In the genomic region with DNA sequence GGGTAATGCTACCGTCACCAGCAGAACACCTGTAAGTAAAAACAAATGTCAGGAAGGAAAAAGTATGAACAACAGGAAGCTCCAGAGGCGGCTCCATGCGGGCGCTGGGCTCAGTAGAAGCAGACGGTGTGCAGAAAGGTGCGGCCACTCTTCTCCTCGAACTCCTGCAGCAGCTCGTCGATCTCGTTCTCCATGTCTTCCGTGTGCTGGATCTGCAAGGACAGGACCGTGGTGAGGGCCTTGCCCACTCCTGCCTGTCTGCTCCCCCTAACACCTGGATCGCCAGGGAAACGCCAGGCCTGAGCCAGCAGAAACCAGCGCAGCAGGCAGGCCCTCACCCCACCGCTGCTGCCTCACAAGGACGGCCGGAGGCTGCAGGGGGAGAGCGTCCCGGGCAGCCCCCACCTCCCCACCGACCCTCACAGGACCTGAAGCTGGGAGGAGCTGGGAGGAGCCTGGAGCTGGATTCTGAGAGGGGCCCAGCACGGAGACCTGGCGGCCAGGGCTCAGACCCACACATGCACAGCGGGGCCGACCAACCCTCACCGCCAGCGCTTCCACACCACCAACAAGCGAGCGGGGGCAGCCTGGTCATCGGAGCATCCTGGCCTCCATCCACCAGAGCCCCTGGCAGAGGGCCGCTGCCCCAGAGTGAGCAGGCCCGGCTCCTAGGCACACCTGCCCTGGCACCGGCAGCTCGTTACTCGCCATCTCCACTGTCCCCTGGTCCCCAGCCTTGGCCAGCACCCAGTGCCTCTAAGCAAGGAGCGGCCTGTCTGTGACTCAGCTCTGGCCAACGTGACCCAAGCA, we compare ENCODE assay signal across 20 cellular contexts. TPM values are rescaled to one million over a fixed set of nuclear protein-coding genes. Genes with fewer than 3 reads are reported as not detected.
DNase-seq lines count a peak whose midpoint lies in the region; ATAC-seq and TF ChIP-seq lines count a peak whose summit lies in the region.
"Had no signal": no experiment of that assay in that cellular context is flagged by ENCODE, and none has a peak within 500 bp of the region (broad histone marks: within the 10 kb centered on the region; RNA-seq: fewer than 3 reads in every experiment).

No MANE protein-coding gene starts in this region.

- no peak for TF ChIP-seq CTCF in WTC11 (IDR thresholded peaks at IDR 0.05)

- no peaks in the 10 kb centered on the region for H3K27me3 Mint-ChIP-seq in activated naive CD8-positive, alpha-beta T cell
- H3K27me3 Mint-ChIP-seq in activated naive CD8-positive, alpha-beta T cell treated with anti-CD3 and anti-CD28 coated beads for 36 hours, result no peaks in the 10 kb centered on the region
- H3K27me3 Mint-ChIP-seq in WTC11 (ENCODE audit: low read depth) (no peaks in the 10 kb centered on the region), memory B cell (peaks cover 4% of the 10 kb centered on the region)

- POLR2A ChIA-PET in WTC11 (lab: Charles Lee), result no interaction called here

- peaks cover 1% of the 10 kb centered on the region for H3K4me1 Mint-ChIP-seq in activated naive CD8-positive, alpha-beta T cell (ENCODE audit: low read depth)
- H3K4me1 Mint-ChIP-seq in activated naive CD8-positive, alpha-beta T cell treated with anti-CD3 and anti-CD28 coated beads for 36 hours, result peaks cover 1% of the 10 kb centered on the region
- peaks cover 3% of the 10 kb centered on the region; the same call in 1 of the 2 replicates for H3K4me1 Mint-ChIP-seq in WTC11
- peaks cover 5% of the 10 kb centered on the region for H3K4me1 Mint-ChIP-seq in memory B cell
- H3K4me1 Mint-ChIP-seq in stimulated activated effector memory CD8-positive, alpha-beta T cell treated with anti-CD3 and anti-CD28 coated beads, Interleukin-12 subunit alpha, Interleukin-12 subunit beta, amount 100 ng/mL, for 72 hours, result peaks cover 5% of the 10 kb centered on the region

- H3K36me3 Mint-ChIP-seq in activated naive CD8-positive, alpha-beta T cell, result no peaks in the 10 kb centered on the region
- H3K36me3 Mint-ChIP-seq in activated naive CD8-positive, alpha-beta T cell treated with anti-CD3 and anti-CD28 coated beads for 36 hours, result peaks cover 6% of the 10 kb centered on the region
- H3K36me3 Mint-ChIP-seq in WTC11 (peaks cover 10% of the 10 kb centered on the region), memory B cell (peaks cover 5% of the 10 kb centered on the region)
- peaks cover 18% of the 10 kb centered on the region for H3K36me3 Mint-ChIP-seq in stimulated activated effector memory CD8-positive, alpha-beta T cell treated with anti-CD3 and anti-CD28 coated beads, Interleukin-12 subunit alpha, Interleukin-12 subunit beta, amount 100 ng/mL, for 72 hours

- ATAC-seq in WTC11 (no peak), memory B cell (ENCODE audit: low read depth) (no peak), GM18870 (IDR thresholded peaks at IDR 0.05; ENCODE audit: unreplicated experiment) (no peak)
- no peak for ATAC-seq in stimulated activated effector memory CD8-positive, alpha-beta T cell treated with anti-CD3 and anti-CD28 coated beads, Interleukin-12 subunit alpha, Interleukin-12 subunit beta, amount 100 ng/mL, for 72 hours
- ATAC-seq: activated CD4-positive, CD25-positive, alpha-beta regulatory T cell treated with anti-CD3 and anti-CD28 coated beads, Interleukin-2, amount 50 U/mL, for 24 hours had no signal

- DNase-seq in activated naive CD8-positive, alpha-beta T cell treated with anti-CD3 and anti-CD28 coated beads for 36 hours, result no peak
- DNase-seq in WTC11 (ENCODE audit: low spot score) (no peak), memory B cell (ENCODE audit: low spot score in 2 of 2) (no peak), DMS53 (lab: John Stamatoyannopoulos, UW) (no peak), ureter (ENCODE audit: low spot score) (no peak)
- DNase-seq in stimulated activated effector memory CD8-positive, alpha-beta T cell treated with anti-CD3 and anti-CD28 coated beads, Interleukin-12 subunit alpha, Interleukin-12 subunit beta, amount 100 ng/mL, for 72 hours (ENCODE audit: low spot score in 2 of 2), result no peak
- DNase-seq: activated gamma-delta T cell treated with Interleukin-2 at 50 U/mL for 16 hours; COR-L47; HCEC 1CT; KG1; NCI-H1930; NCI-H446 treated with DMSO at 0.1 percent for 48 hours; SIG-M5; stimulated activated CD4-positive, alpha-beta T cell treated with anti-CD3 and anti-CD28 coated beads, Interleukin-15, amount 100 ng/mL, for 24 hours; stimulated activated naive CD4-positive, alpha-beta T cell; tibial artery had no signal

- H3K4me3 Mint-ChIP-seq in activated naive CD8-positive, alpha-beta T cell, result peak overlapping the region; percentile 67
- H3K4me3 Mint-ChIP-seq in activated naive CD8-positive, alpha-beta T cell treated with anti-CD3 and anti-CD28 coated beads for 36 hours, result no peak overlapping the region
- H3K4me3 Mint-ChIP-seq in WTC11 (peak overlapping the region; percentile 44), memory B cell (peak overlapping the region; percentile 59)
- no peak overlapping the region for H3K4me3 Mint-ChIP-seq in stimulated activated effector memory CD8-positive, alpha-beta T cell treated with anti-CD3 and anti-CD28 coated beads, Interleukin-12 subunit alpha, Interleukin-12 subunit beta, amount 100 ng/mL, for 72 hours
- H3K4me3 Mint-ChIP-seq: dendritic cell treated with granulocyte-macrophage colony-stimulating factor and Interleukin-4, amounts not matched to agents 40 ng/mL and 50 ng/mL, for 4 days had no signal

- H3K27ac Mint-ChIP-seq in activated naive CD8-positive, alpha-beta T cell, result peak overlapping the region; percentile 16
- H3K27ac Mint-ChIP-seq in activated naive CD8-positive, alpha-beta T cell treated with anti-CD3 and anti-CD28 coated beads for 36 hours, result no peak overlapping the region
- peak overlapping the region; percentile 80 for H3K27ac Mint-ChIP-seq in WTC11
- no peak overlapping the region for H3K27ac Mint-ChIP-seq in memory B cell
- H3K27ac Mint-ChIP-seq in stimulated activated effector memory CD8-positive, alpha-beta T cell treated with anti-CD3 and anti-CD28 coated beads, Interleukin-12 subunit alpha, Interleukin-12 subunit beta, amount 100 ng/mL, for 72 hours, result no peak overlapping the region
- H3K27ac Mint-ChIP-seq: dendritic cell treated with granulocyte-macrophage colony-stimulating factor and Interleukin-4, amounts not matched to agents 40 ng/mL and 50 ng/mL, for 4 days had no signal

- CTCF ChIA-PET in WTC11 (lab: Charles Lee), result no interaction called here

- H3K9me3 Mint-ChIP-seq in activated naive CD8-positive, alpha-beta T cell (ENCODE audit: low read depth), result no peaks in the 10 kb centered on the region
- no peaks in the 10 kb centered on the region for H3K9me3 Mint-ChIP-seq in activated naive CD8-positive, alpha-beta T cell treated with anti-CD3 and anti-CD28 coated beads for 36 hours
- H3K9me3 Mint-ChIP-seq in WTC11 (no peaks in the 10 kb centered on the region), memory B cell (no peaks in the 10 kb centered on the region)
- H3K9me3 Mint-ChIP-seq in stimulated activated effector memory CD8-positive, alpha-beta T cell treated with anti-CD3 and anti-CD28 coated beads, Interleukin-12 subunit alpha, Interleukin-12 subunit beta, amount 100 ng/mL, for 72 hours, result no peaks in the 10 kb centered on the region
- H3K9me3 Mint-ChIP-seq: dendritic cell treated with granulocyte-macrophage colony-stimulating factor and Interleukin-4, amounts not matched to agents 40 ng/mL and 50 ng/mL, for 4 days had no signal

TF ChIP-seq in WTC11, 78 proteins besides CTCF, POLR2A, EP300 and RAD21:
- TF ChIP-seq OVOL2 (CRISPR knock-in tag; IDR thresholded peaks at IDR 0.05; ENCODE audit: borderline replicate concordance), result no peak
- peak; percentile 39; the same call in 1 of the 2 replicates for TF ChIP-seq PRDM15 (CRISPR knock-in tag; IDR thresholded peaks at IDR 0.05)
TF ChIP-seq in WTC11: peak in this region for 1.

RNA-seq across cellular contexts. Expression of gene TMEM240, which starts 1.7 kb away (rescaled TPM):
- total RNA-seq in activated naive CD8-positive, alpha-beta T cell treated with anti-CD3 and anti-CD28 coated beads for 36 hours, result under 1 TPM in 1 of 2 experiments, not detected in 1; 0.88 TPM
- total RNA-seq in WTC11 (2021), result 6.6 to 8.8 TPM (median 8.0 TPM) in 3 replicates
- 2.9 TPM for total RNA-seq in ureter

RNA-seq across cellular contexts. Expression of gene ATAD3A, which starts 30.2 kb away (rescaled TPM):
- 10 to 100 TPM; 87.9 to 89.2 TPM for total RNA-seq in activated naive CD8-positive, alpha-beta T cell treated with anti-CD3 and anti-CD28 coated beads for 36 hours
- total RNA-seq in WTC11 (2021) (56.1 to 71.2 TPM (median 58.7 TPM) in 3 replicates), ureter (26.3 TPM)

RNA-seq across cellular contexts. Expression of gene SSU72, which starts 32.5 kb away (rescaled TPM):
- 100 to 1,000 TPM; 124 to 131 TPM for total RNA-seq in activated naive CD8-positive, alpha-beta T cell treated with anti-CD3 and anti-CD28 coated beads for 36 hours
- total RNA-seq in WTC11 (2021) (150 to 158 TPM (median 150 TPM) in 3 replicates), ureter (116 TPM)

RNA-seq across cellular contexts. Expression of gene FNDC10, which starts 57.8 kb away (rescaled TPM):
- total RNA-seq in activated naive CD8-positive, alpha-beta T cell treated with anti-CD3 and anti-CD28 coated beads for 36 hours, result 1 to 10 TPM; 2.9 to 3.3 TPM
- total RNA-seq in WTC11 (2021) (30.4 to 37.5 TPM (median 34.9 TPM) in 3 replicates), ureter (4.1 TPM)

Comparison
In these comparisons a context has a peak if more than half of its experiments do, and no peak if none do; other contexts are left out.
1. H3K27ac Mint-ChIP-seq: peak in activated naive CD8-positive, alpha-beta T cell (single experiment) and WTC11 (single experiment); none in activated naive CD8-positive, alpha-beta T cell treated with anti-CD3 and anti-CD28 coated beads for 36 hours (single experiment), memory B cell (single experiment) and stimulated activated effector memory CD8-positive, alpha-beta T cell treated with anti-CD3 and anti-CD28 coated beads, Interleukin-12 subunit alpha, Interleukin-12 subunit beta, amount 100 ng/mL, for 72 hours (single experiment).
2. H3K4me3 Mint-ChIP-seq: peak in activated naive CD8-positive, alpha-beta T cell (single experiment), WTC11 (single experiment) and memory B cell (single experiment); none in activated naive CD8-positive, alpha-beta T cell treated with anti-CD3 and anti-CD28 coated beads for 36 hours (single experiment) and stimulated activated effector memory CD8-positive, alpha-beta T cell treated with anti-CD3 and anti-CD28 coated beads, Interleukin-12 subunit alpha, Interleukin-12 subunit beta, amount 100 ng/mL, for 72 hours (single experiment).